In the genomic region with DNA sequence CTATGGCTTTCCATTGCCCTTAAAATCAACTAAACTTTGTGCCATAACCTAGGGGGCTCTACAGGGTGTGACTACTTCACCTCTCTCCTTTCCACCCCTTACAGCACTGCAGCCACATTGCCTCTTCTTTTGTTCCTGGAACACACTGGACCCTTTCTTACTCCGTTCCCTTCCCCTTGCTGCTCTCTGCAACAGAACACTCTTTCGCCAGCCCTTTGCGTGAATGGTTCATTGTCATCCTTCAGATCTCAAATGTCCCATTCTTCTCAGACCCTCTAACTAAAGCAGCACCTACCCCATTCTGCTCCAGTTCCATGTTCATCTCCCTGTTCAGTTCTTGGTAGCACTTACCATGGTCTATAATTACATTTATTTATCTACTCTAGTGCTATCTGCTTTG, we compare ENCODE assay signal across 15 cellular contexts.
A peak's percentile ranks its signal among the peaks of the same experiment; 100 is the strongest.
DNase-seq lines count a peak whose midpoint lies in the region; ATAC-seq and TF ChIP-seq lines count a peak whose summit lies in the region.
"Had no signal": no experiment of that assay in that cellular context is flagged by ENCODE, and none has a peak within 500 bp of the region (broad histone marks: within the 10 kb centered on the region; RNA-seq: fewer than 3 reads in every experiment).

No MANE protein-coding gene starts in this region.

- TF ChIP-seq CTCF in neural crest cell (conservative IDR thresholded peaks at IDR 0.05), result no peak

- peaks cover 5% of the 10 kb centered on the region for H3K36me3 Mint-ChIP-seq in neural crest cell (ENCODE audit: low read depth)
- H3K36me3 Mint-ChIP-seq: CD4-positive, alpha-beta memory T cell had no signal

- no peak for ATAC-seq in HG02884 (IDR thresholded peaks at IDR 0.05; ENCODE audit: unreplicated experiment)

- H3K4me1 Mint-ChIP-seq in neural crest cell, result peaks cover 42% of the 10 kb centered on the region
- H3K4me1 Mint-ChIP-seq: CD4-positive, alpha-beta memory T cell had no signal

- no peaks in the 10 kb centered on the region for H3K27me3 Mint-ChIP-seq in neural crest cell (ENCODE audit: low read depth)
- H3K27me3 Mint-ChIP-seq: CD4-positive, alpha-beta memory T cell had no signal

- in situ Hi-C loops in SK-MEL-5 (cut with HindIII; ENCODE audit: low pct_unique_long_range_greater_than_20kb, low sequenced_read_pairs), result no loop called here

- peak overlapping the region; percentile 13 for H3K27ac Mint-ChIP-seq in neural crest cell (ENCODE audit: unreplicated experiment)
- H3K27ac Mint-ChIP-seq: CD4-positive, alpha-beta memory T cell; HFFc6 had no signal

- no peaks in the 10 kb centered on the region for H3K9me3 Mint-ChIP-seq in neural crest cell

- peak; percentile 56 for DNase-seq in SK-MEL-5 (ENCODE audit: low read depth, low spot score)
- peak; percentile 56 for DNase-seq in globus pallidus (ENCODE audit: low spot score)
- DNase-seq in neural crest cell (ENCODE audit: low read depth, low spot score), result no peak
- DNase-seq in T-helper 9 cell, result no peak
- no peak for DNase-seq in NK-92 treated with Interleukin-12 subunit alpha and Interleukin-12 subunit beta, amount 100 ng/mL, for 24 hours (lab: John Stamatoyannopoulos, UW)
- DNase-seq in NCI-H2171 (lab: John Stamatoyannopoulos, UW), result no peak
- DNase-seq: Calu3; CD4-positive, alpha-beta memory T cell; COR-L47; DMS53; DMS79 treated with DMSO at 0.1 percent for 48 hours; GF-D8; GOT3; HFFc6 had no signal

- no peak overlapping the region for H3K4me3 Mint-ChIP-seq in neural crest cell
- H3K4me3 Mint-ChIP-seq: CD4-positive, alpha-beta memory T cell; HFFc6 had no signal

Comparison
In these comparisons a context has a peak if more than half of its experiments do, and no peak if none do; other contexts are left out.
1. DNase-seq: peak in SK-MEL-5 (single experiment) and globus pallidus (single experiment); none in neural crest cell (single experiment), T-helper 9 cell (single experiment), NK-92 treated with Interleukin-12 subunit alpha and Interleukin-12 subunit beta, amount 100 ng/mL, for 24 hours (single experiment) and NCI-H2171 (single experiment).